Comparison of ENCODE assay signal across 15 cellular contexts in the genomic region with DNA sequence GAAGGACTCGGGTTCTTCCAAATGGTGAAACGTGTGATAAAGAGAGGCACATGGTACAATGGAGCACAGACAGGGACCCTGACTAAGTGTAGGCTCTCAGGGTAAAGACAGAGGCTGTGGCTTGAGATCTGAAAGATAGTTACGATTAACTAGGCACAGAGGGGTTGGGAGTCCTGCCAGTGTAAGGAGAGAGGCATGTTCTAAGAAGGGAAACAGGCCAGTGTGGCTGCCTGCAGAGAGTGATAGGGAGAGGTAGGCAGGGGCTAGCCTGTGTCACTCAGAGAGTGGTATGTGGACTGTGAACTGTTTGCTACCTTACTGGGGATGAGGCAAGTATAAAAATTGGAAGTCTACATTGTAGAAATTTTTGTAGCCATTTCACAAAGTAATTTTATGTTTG.
"Had no signal": no experiment of that assay in that cellular context is flagged by ENCODE, and none has a peak within 500 bp of the region (broad histone marks: within the 10 kb centered on the region; RNA-seq: fewer than 3 reads in every experiment).

No MANE protein-coding gene starts in this region.

- H3K36me3 Mint-ChIP-seq: memory B cell; natural killer cell treated with Interleukin-12 subunit alpha and Interleukin-12 subunit beta and Interleukin-15 and Interleukin-18, amount 100 ng/mL, for 72 hours; T-cell had no signal

- H3K36me3 ChIP-seq: cardiac muscle cell, sigmoid colon, tibial artery had no signal

- H3K4me1 ChIP-seq: sigmoid colon, tibial artery had no signal

- H3K9me3 ChIP-seq: sigmoid colon, tibial artery had no signal

- H3K4me1 Mint-ChIP-seq: memory B cell had no signal

- H3K4me3 Mint-ChIP-seq: memory B cell; natural killer cell treated with Interleukin-12 subunit alpha and Interleukin-12 subunit beta and Interleukin-15 and Interleukin-18, amount 100 ng/mL, for 72 hours; T-cell had no signal

- ATAC-seq: left ventricle myocardium superior; natural killer cell treated with Interleukin-12 subunit alpha and Interleukin-12 subunit beta and Interleukin-15 and Interleukin-18, amount 100 ng/mL, for 72 hours; T-cell had no signal

- H3K4me3 ChIP-seq: cardiac muscle cell, dorsolateral prefrontal cortex, sigmoid colon, tibial artery had no signal

- H3K9me3 Mint-ChIP-seq: memory B cell; natural killer cell treated with Interleukin-12 subunit alpha and Interleukin-12 subunit beta and Interleukin-15 and Interleukin-18, amount 100 ng/mL, for 72 hours; T-cell had no signal

- H3K27ac Mint-ChIP-seq: memory B cell; natural killer cell treated with Interleukin-12 subunit alpha and Interleukin-12 subunit beta and Interleukin-15 and Interleukin-18, amount 100 ng/mL, for 72 hours; T-cell had no signal

- H3K27ac ChIP-seq: cardiac muscle cell, sigmoid colon, tibial artery had no signal

- DNase-seq: activated CD4-positive, alpha-beta T cell treated with anti-CD3 and anti-CD28 coated beads for 1 hour; activated CD4-positive, alpha-beta T cell treated with anti-CD3 and anti-CD28 coated beads, Interleukin-2, amount 50 U/mL, for 4 hours; activated naive CD4-positive, alpha-beta T cell treated with anti-CD3 and anti-CD28 coated beads, Interleukin-2, amount 50 U/mL, for 16 hours; activated T-cell treated with anti-CD3 and anti-CD28 coated beads, Interleukin-2, amount 50 U/mL, for 1 hour; dorsolateral prefrontal cortex; hippocampal formation; left ventricle myocardium superior; sigmoid colon; stimulated activated CD4-positive, alpha-beta T cell treated with anti-CD3 and anti-CD28 coated beads, Interleukin-1b, Interleukin-23, amount 100 ng/mL, for 48 hours; T-cell; T1000; tibial artery had no signal

- H3K27me3 ChIP-seq: cardiac muscle cell, dorsolateral prefrontal cortex, sigmoid colon, tibial artery had no signal
